ENCODE assay signal across 28 cellular contexts in genomic region chr7:75704928-75705327, GRCh38.
"Had no signal": no experiment of that assay in that cellular context is flagged by ENCODE, and none has a peak within 500 bp of the region (broad histone marks: within the 10 kb centered on the region; RNA-seq: fewer than 3 reads in every experiment).

No MANE protein-coding gene starts in this region.

- H3K27me3 ChIP-seq: foreskin keratinocyte, heart left ventricle, neural progenitor cell, sigmoid colon, uterus had no signal

- H3K9me3 ChIP-seq: sigmoid colon had no signal

- H3K27ac ChIP-seq: foreskin keratinocyte, heart left ventricle, lower lobe of right lung, neural progenitor cell, parathyroid adenoma, psoas muscle, sigmoid colon, uterus had no signal

- H3K4me1 ChIP-seq: foreskin keratinocyte, heart left ventricle, lower lobe of right lung, neural progenitor cell, parathyroid adenoma, psoas muscle, sigmoid colon, uterus had no signal

- H3K4me3 ChIP-seq: heart left ventricle, lower lobe of right lung, neural progenitor cell, psoas muscle, sigmoid colon, uterus had no signal

- FAIRE-seq: endothelial cell of umbilical vein, kidney, small intestine had no signal

- H3K36me3 ChIP-seq: heart left ventricle, lower lobe of right lung, neural progenitor cell, uterus had no signal

- DNase-seq: activated B cell treated with CpG ODN at 0.5 μM for 24 hours; activated CD4-positive, alpha-beta T cell treated with anti-CD3 and anti-CD28 coated beads, Interleukin-2, amount 50 U/mL, for 1 hour; activated CD8-positive, alpha-beta T cell treated with anti-CD3 and anti-CD28 coated beads for 36 hours; activated gamma-delta T cell treated with Interleukin-2 at 50 U/mL for 16 hours; activated naive CD4-positive, alpha-beta T cell treated with anti-CD3 and anti-CD28 coated beads, Interleukin-2, amount 50 U/mL, for 16 hours; activated T-cell treated with anti-CD3 and anti-CD28 coated beads, Interleukin-2, amount 50 U/mL, for 4 hours; amniotic stem cell; caudate nucleus; foreskin keratinocyte; heart left ventricle; hypothalamus; immature natural killer cell; kidney; left colon; mesenchymal stem cell; natural killer cell; occipital lobe; psoas muscle; sigmoid colon; small intestine; stimulated activated CD4-positive, alpha-beta T cell treated with anti-CD3 and anti-CD28 coated beads, Interleukin-4, amount 100 ng/mL, for 24 hours; stimulated activated naive CD8-positive, alpha-beta T cell treated with anti-CD3 and anti-CD28 coated beads, Interleukin-15, amount 100 ng/mL, for 72 hours; substantia nigra; uterus had no signal
